ENCODE assay signal across 26 cellular contexts in genomic region chr6:46208303-46208702, GRCh38. TPM values are rescaled to one million over a fixed set of nuclear protein-coding genes. Genes with fewer than 3 reads are reported as not detected.
"Had no signal": no experiment of that assay in that cellular context is flagged by ENCODE, and none has a peak within 500 bp of the region (broad histone marks: within the 10 kb centered on the region; RNA-seq: fewer than 3 reads in every experiment).

No MANE protein-coding gene starts in this region.

- H3K4me3 ChIP-seq: colonic mucosa, esophagus squamous epithelium, gastrocnemius medialis, heart right ventricle, left lung, lower lobe of right lung, mucosa of descending colon had no signal

- DNase-seq: colonic mucosa; cortex of kidney; effector CD8-positive, alpha-beta T cell; effector memory CD8-positive, alpha-beta T cell; endodermal cell; erythroblast; esophagus squamous epithelium; foreskin fibroblast; foreskin melanocyte; gastrocnemius medialis; glutamatergic neuron; head of caudate nucleus; heart right ventricle; hippocampal formation; left cardiac atrium; left lung; left ventricle myocardium superior; lower lobe of right lung; mesenchymal stem cell; mucosa of descending colon had no signal

- H3K27ac ChIP-seq: colonic mucosa, epithelial cell of prostate, esophagus squamous epithelium, gastrocnemius medialis, heart right ventricle, left lung, lower lobe of right lung had no signal

- ATAC-seq: effector memory CD8-positive, alpha-beta T cell; esophagus mucosa; gastrocnemius medialis; heart right ventricle; left cardiac atrium; left ventricle myocardium superior; lower lobe of right lung; mucosa of descending colon had no signal

- H3K36me3 ChIP-seq: colonic mucosa, esophagus squamous epithelium, gastrocnemius medialis, heart right ventricle, left lung, lower lobe of right lung had no signal

- H3K9me3 ChIP-seq: colonic mucosa, esophagus squamous epithelium, gastrocnemius medialis, heart right ventricle, left lung, lower lobe of right lung, mucosa of descending colon had no signal

- H3K9me3 Mint-ChIP-seq: dendritic cell treated with granulocyte-macrophage colony-stimulating factor and Interleukin-4, amounts not matched to agents 40 ng/mL and 50 ng/mL, for 4 days; effector memory CD8-positive, alpha-beta T cell; endodermal cell; mesothelial cell of epicardium had no signal

- H3K36me3 Mint-ChIP-seq: mesothelial cell of epicardium had no signal

- H3K4me1 Mint-ChIP-seq: endodermal cell, mesothelial cell of epicardium had no signal

- H3K4me1 ChIP-seq: colonic mucosa, esophagus squamous epithelium, heart right ventricle, left lung, lower lobe of right lung had no signal

- H3K27me3 ChIP-seq: colonic mucosa, esophagus squamous epithelium, gastrocnemius medialis, heart right ventricle, left lung had no signal

- H3K4me3 Mint-ChIP-seq: dendritic cell treated with granulocyte-macrophage colony-stimulating factor and Interleukin-4, amounts not matched to agents 40 ng/mL and 50 ng/mL, for 4 days; effector memory CD8-positive, alpha-beta T cell; endodermal cell; mesothelial cell of epicardium had no signal

- H3K27ac Mint-ChIP-seq: dendritic cell treated with granulocyte-macrophage colony-stimulating factor and Interleukin-4, amounts not matched to agents 40 ng/mL and 50 ng/mL, for 4 days; effector memory CD8-positive, alpha-beta T cell; endodermal cell; mesothelial cell of epicardium had no signal

RNA-seq across cellular contexts. Expression of gene ENPP5, which starts 37.5 kb away (rescaled TPM):
- total RNA-seq: glomerular endothelial cell, lung microvascular endothelial cell had no signal
